Comparison of ENCODE assay signal across 17 cellular contexts in the genomic region with DNA sequence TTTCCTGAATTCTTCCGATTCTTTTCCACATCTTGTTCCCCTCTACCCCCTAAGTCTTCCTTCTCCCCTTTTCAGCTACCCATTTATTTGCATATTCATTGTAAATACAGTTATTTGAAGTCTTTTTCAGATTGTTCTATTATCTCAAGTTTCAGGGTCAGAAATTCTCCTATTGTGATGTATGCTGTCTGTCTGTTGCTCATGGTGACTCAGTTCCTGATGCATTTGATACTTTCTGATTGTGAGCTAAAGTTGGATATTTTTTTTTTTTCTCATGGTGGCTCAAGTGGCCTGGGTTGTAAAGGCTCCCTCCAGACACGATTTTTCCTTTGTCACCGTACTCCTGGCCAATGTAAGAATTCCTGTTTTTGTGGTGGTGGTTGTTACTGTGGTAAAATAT. TPM values are rescaled to one million over a fixed set of nuclear protein-coding genes. Genes with fewer than 3 reads are reported as not detected.
DNase-seq lines count a peak whose midpoint lies in the region; ATAC-seq and TF ChIP-seq lines count a peak whose summit lies in the region.
"Had no signal": no experiment of that assay in that cellular context is flagged by ENCODE, and none has a peak within 500 bp of the region (broad histone marks: within the 10 kb centered on the region; RNA-seq: fewer than 3 reads in every experiment).

No MANE protein-coding gene starts in this region.

- H3K27ac Mint-ChIP-seq in Calu3 (ENCODE audit: unreplicated experiment): peak overlapping the region; percentile 10

- no peaks in the 10 kb centered on the region for H3K9me3 Mint-ChIP-seq in Calu3 (ENCODE audit: low read depth, unreplicated experiment)

- no peaks in the 10 kb centered on the region for H3K27me3 Mint-ChIP-seq in Calu3 (ENCODE audit: unreplicated experiment)

- intact Hi-C loops in Calu3 (cut with micrococcal nuclease; ENCODE audit: unreplicated experiment): no loop called here

- no peak overlapping the region for H3K4me3 ChIP-seq in cardiac fibroblast (replicated peaks in 1 of 2; ENCODE audit: low read depth in 2 of 2, low read length in 2 of 2)
- H3K4me3 ChIP-seq: right atrium auricular region had no signal

- TF ChIP-seq CTCF in Calu3 (IDR thresholded peaks at IDR 0.05; ENCODE audit: unreplicated experiment) (no peak), cardiac fibroblast (IDR thresholded peaks at IDR 0.05; ENCODE audit: low read depth, low read length) (no peak)

- no peaks in the 10 kb centered on the region for H3K36me3 Mint-ChIP-seq in Calu3 (ENCODE audit: insufficient read depth, unreplicated experiment)

- no TSS peak for BruUV-seq in Calu3 (replicated peaks; lab: Mats Ljungman, UMichigan)

- ATAC-seq in GM18502 (IDR thresholded peaks at IDR 0.05; ENCODE audit: poor library complexity, unreplicated experiment): no peak
- no peak for ATAC-seq in HG02852 (IDR thresholded peaks at IDR 0.05; ENCODE audit: unreplicated experiment)
- no peak for ATAC-seq in GM21423 (IDR thresholded peaks at IDR 0.05; ENCODE audit: unreplicated experiment)

- peaks cover 37% of the 10 kb centered on the region for H3K4me1 Mint-ChIP-seq in Calu3 (ENCODE audit: low read depth, unreplicated experiment)

- DNase-seq in Calu3: no peak
- peak; percentile 26 for DNase-seq in NCI-H226
- peak; percentile 32 to 75 for DNase-seq in cardiac fibroblast (ENCODE audit: low read depth in 2 of 2)
- DNase-seq in kidney tubule cell (ENCODE audit: low spot score): peak; percentile 48
- DNase-seq in iPS-NIHi11 (ENCODE audit: low spot score): no peak
- DNase-seq: activated CD8-positive, alpha-beta memory T cell treated with anti-CD3 and anti-CD28 coated beads for 24 hours; AML-193; NCI-H2081 treated with DMSO at 0.1 percent for 48 hours; NCI-H82; SHP77; stimulated activated CD4-positive, alpha-beta T cell treated with anti-CD3 and anti-CD28 coated beads, Interleukin-4, amount 100 ng/mL, for 4 hours; stimulated activated naive CD4-positive, alpha-beta T cell had no signal

- CTCF ChIA-PET in Calu3 (lab: Charles Lee): interaction anchor here (1.0 kb wide), 1 partner anchor 36 kb away, joined by 3 read pairs; no protein-coding TSS in a partner anchor

- no peak overlapping the region for H3K4me3 Mint-ChIP-seq in Calu3 (ENCODE audit: low read depth, unreplicated experiment)

RNA-seq across cellular contexts. Expression of gene PI16, which starts 4.9 kb away (rescaled TPM):
- 0.17 and 0.32 TPM in 2 replicates for total RNA-seq in Calu3 (2022)

RNA-seq across cellular contexts. Expression of gene MTCH1, which starts 36.4 kb away (rescaled TPM):
- total RNA-seq in Calu3 (2022): 288 and 291 TPM in 2 replicates

RNA-seq across cellular contexts. Expression of gene FGD2, which starts 55.8 kb away (rescaled TPM):
- total RNA-seq in Calu3 (2022): 0.19 and 1.0 TPM in 2 replicates
- total RNA-seq: fibroblast of villous mesenchyme had no signal

Comparison
In these comparisons a context has a peak if more than half of its experiments do, and no peak if none do; other contexts are left out.
1. DNase-seq: peak in NCI-H226 (single experiment), cardiac fibroblast (2 of 2) and kidney tubule cell (single experiment); none in Calu3 (single experiment) and iPS-NIHi11 (single experiment).